ENCODE assay signal across 19 cellular contexts in the genomic region with DNA sequence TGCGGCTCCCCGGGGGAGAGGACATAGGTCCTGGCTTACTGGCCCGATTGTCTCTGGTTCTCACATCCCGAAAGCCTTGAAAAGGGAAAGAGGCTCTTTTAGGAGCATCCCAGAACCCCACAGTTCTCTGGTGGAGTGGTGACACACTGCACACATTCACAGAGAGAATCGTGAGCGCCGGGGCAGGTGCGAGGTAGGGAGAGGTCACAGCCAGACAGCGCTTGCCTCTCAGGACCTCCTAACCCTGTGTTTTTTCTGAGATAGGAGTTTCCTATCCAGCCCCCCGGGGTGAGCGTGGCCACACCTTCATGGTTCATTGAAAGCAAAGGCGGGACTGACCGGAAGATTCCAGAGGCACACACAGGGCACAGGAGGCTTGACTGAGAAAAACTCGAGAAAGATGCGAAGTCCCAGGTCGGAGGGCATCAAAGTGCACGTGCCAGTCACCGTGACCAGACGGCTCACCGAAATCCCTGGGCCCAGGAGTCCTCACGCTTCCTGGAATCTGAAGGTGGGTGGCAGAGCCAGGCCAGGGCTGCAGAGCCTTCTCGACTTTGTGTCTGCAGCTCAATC. TPM values are rescaled to one million over a fixed set of nuclear protein-coding genes. Genes with fewer than 3 reads are reported as not detected.
"Had no signal": no experiment of that assay in that cellular context is flagged by ENCODE, and none has a peak within 500 bp of the region (broad histone marks: within the 10 kb centered on the region; RNA-seq: fewer than 3 reads in every experiment).

No MANE protein-coding gene starts in this region.

- H3K27ac ChIP-seq: foreskin keratinocyte, parathyroid adenoma, SK-N-MC, transverse colon had no signal

- H3K4me3 Mint-ChIP-seq: activated naive CD8-positive, alpha-beta T cell; activated T-cell treated with anti-CD3 and anti-CD28 coated beads, Interleukin-2, amount 50 U/mL, for 72 hours had no signal

- H3K27me3 ChIP-seq: foreskin keratinocyte, transverse colon had no signal

- ATAC-seq: activated T-cell treated with anti-CD3 and anti-CD28 coated beads, Interleukin-2, amount 50 U/mL, for 72 hours; foreskin keratinocyte had no signal

- H3K4me1 ChIP-seq: foreskin keratinocyte, parathyroid adenoma, transverse colon had no signal

- DNase-seq: activated CD8-positive, alpha-beta memory T cell treated with anti-CD3 and anti-CD28 coated beads, Interleukin-2, amount 50 U/mL, for 4 hours; activated gamma-delta T cell; activated T-cell treated with anti-CD3 and anti-CD28 coated beads, Interleukin-2, amount 50 U/mL, for 72 hours; amniotic stem cell; cortex of kidney; effector CD8-positive, alpha-beta T cell; foreskin keratinocyte; glutamatergic neuron; hypothalamus; retina; stimulated activated CD4-positive, alpha-beta T cell treated with anti-CD3 and anti-CD28 coated beads, Interleukin-4, amount 100 ng/mL, for 4 hours; stimulated activated CD8-positive, alpha-beta memory T cell treated with anti-CD3 and anti-CD28 coated beads, Interleukin-4, amount 100 ng/mL, for 48 hours; stimulated activated naive CD4-positive, alpha-beta T cell treated with Interleukin-2 at 50 U/mL for 16 hours; substantia nigra; transverse colon had no signal

- H3K36me3 ChIP-seq: transverse colon had no signal

- H3K9me3 ChIP-seq: transverse colon had no signal

- H3K79me2 ChIP-seq: parathyroid adenoma had no signal

- H3K27ac Mint-ChIP-seq: activated naive CD8-positive, alpha-beta T cell; activated T-cell treated with anti-CD3 and anti-CD28 coated beads, Interleukin-2, amount 50 U/mL, for 72 hours had no signal

- H3K4me3 ChIP-seq: lung, SK-N-MC, transverse colon had no signal

- H2AFZ ChIP-seq: parathyroid adenoma had no signal

- H3K9ac ChIP-seq: parathyroid adenoma had no signal

- H3K36me3 Mint-ChIP-seq: activated naive CD8-positive, alpha-beta T cell had no signal

RNA-seq across cellular contexts. Expression of gene FRMD1, which starts 46.5 kb away (rescaled TPM):
- total RNA-seq: foreskin keratinocyte had no signal
- polyA plus RNA-seq: foreskin keratinocyte had no signal
